8 cellular contexts compared by ENCODE assay signal in genomic region chr13:67023088-67023893, GRCh38.
DNase-seq lines count a peak whose midpoint lies in the region; ATAC-seq and TF ChIP-seq lines count a peak whose summit lies in the region.

No MANE protein-coding gene starts in this region.

- no peaks in the 10 kb centered on the region for H3K27me3 ChIP-seq in MG63
- H3K27me3 ChIP-seq in adipocyte (replicated peaks; ENCODE audit: control insufficient read depth, insufficient read depth, low read length): no peaks in the 10 kb centered on the region
- no peaks in the 10 kb centered on the region for H3K27me3 ChIP-seq in esophagus muscularis mucosa

- H3K9ac ChIP-seq in adipocyte (ENCODE audit: low read length): no peak overlapping the region

- intact Hi-C loops in esophagus muscularis mucosa (cut with DNase I): no loop called here

- no peak for TF ChIP-seq POLR2A in esophagus muscularis mucosa (IDR thresholded peaks at IDR 0.05; ENCODE audit: low read depth)

- TF ChIP-seq EP300 in esophagus muscularis mucosa (IDR thresholded peaks at IDR 0.05): no peak

- H3K4me1 ChIP-seq in adipocyte (ENCODE audit: control insufficient read depth, insufficient read depth, low read length) (no peaks in the 10 kb centered on the region), esophagus muscularis mucosa (no peaks in the 10 kb centered on the region)

- no peak overlapping the region for H3K27ac ChIP-seq in esophagus muscularis mucosa (replicated peaks in 1 of 4)

- H3K36me3 ChIP-seq in MG63: no peaks in the 10 kb centered on the region
- H3K36me3 ChIP-seq in adipocyte (ENCODE audit: control insufficient read depth, insufficient read depth, low read length, severe bottlenecking): no peaks in the 10 kb centered on the region
- H3K36me3 ChIP-seq in esophagus muscularis mucosa: no peaks in the 10 kb centered on the region

- H3K9me3 ChIP-seq in MG63 (no peaks in the 10 kb centered on the region), adipocyte (ENCODE audit: control insufficient read depth, low read length) (no peaks in the 10 kb centered on the region), esophagus muscularis mucosa (no peaks in the 10 kb centered on the region)

- no peak for TF ChIP-seq CTCF in esophagus muscularis mucosa (IDR thresholded peaks at IDR 0.05)

- H3K4me3 ChIP-seq in MG63: no peak overlapping the region
- no peak overlapping the region for H3K4me3 ChIP-seq in adipocyte (ENCODE audit: low read length)
- no peak overlapping the region for H3K4me3 ChIP-seq in esophagus muscularis mucosa

- 44% methylated on average over 4 of the region's 4 CpGs for WGBS in esophagus muscularis mucosa

- DNase-seq in COLO829 (ENCODE audit: low spot score) (peak; percentile 50), MG63 (peak; percentile 3), adipocyte (ENCODE audit: low read depth) (peak; percentile 67), kidney tubule cell (ENCODE audit: low spot score) (peak; percentile 84), esophagus muscularis mucosa (ENCODE audit: extremely low spot score) (no peak), germinal center (ENCODE audit: low spot score) (no peak), putamen (ENCODE audit: low spot score) (no peak)

- ATAC-seq in HG03039 (IDR thresholded peaks at IDR 0.05; ENCODE audit: unreplicated experiment): no peak

Comparison
In these comparisons a context has a peak if more than half of its experiments do, and no peak if none do; other contexts are left out.
1. DNase-seq: peak in COLO829 (single experiment), MG63 (single experiment), adipocyte (single experiment) and kidney tubule cell (single experiment); none in esophagus muscularis mucosa (single experiment), germinal center (single experiment) and putamen (single experiment).